In genomic region chr15:63892794-63893441, GRCh38 we compare ENCODE assay signal across 8 cellular contexts. TPM values are rescaled to one million over a fixed set of nuclear protein-coding genes. Genes with fewer than 3 reads are reported as not detected.
DNase-seq lines count a peak whose midpoint lies in the region; ATAC-seq, FAIRE-seq and TF ChIP-seq lines count a peak whose summit lies in the region.

No MANE protein-coding gene starts in this region.

- H3K36me3 Mint-ChIP-seq in activated T-helper 17 cell treated with anti-CD3 and anti-CD28 coated beads, Interleukin-2, amount 50 U/mL, for 72 hours (ENCODE audit: low read depth): no peaks in the 10 kb centered on the region
- no peaks in the 10 kb centered on the region for H3K36me3 Mint-ChIP-seq in osteocyte (ENCODE audit: unreplicated experiment)

- peak; percentile 94 for FAIRE-seq in GM18507 (lab: Jason Lieb, UNC)

- no peaks in the 10 kb centered on the region for H3K27me3 Mint-ChIP-seq in activated T-helper 17 cell treated with anti-CD3 and anti-CD28 coated beads, Interleukin-2, amount 50 U/mL, for 72 hours
- H3K27me3 Mint-ChIP-seq in osteocyte (ENCODE audit: unreplicated experiment): no peaks in the 10 kb centered on the region

- ATAC-seq in activated T-helper 17 cell treated with anti-CD3 and anti-CD28 coated beads, Interleukin-2, amount 50 U/mL, for 72 hours (replicated peaks): peak; percentile 84

- no peak overlapping the region for H3K27ac Mint-ChIP-seq in activated T-helper 17 cell treated with anti-CD3 and anti-CD28 coated beads, Interleukin-2, amount 50 U/mL, for 72 hours
- H3K27ac Mint-ChIP-seq in osteocyte (ENCODE audit: unreplicated experiment): no peak overlapping the region

- TF ChIP-seq CTCF in osteocyte (IDR thresholded peaks at IDR 0.05): no peak

- H3K4me1 Mint-ChIP-seq in activated T-helper 17 cell treated with anti-CD3 and anti-CD28 coated beads, Interleukin-2, amount 50 U/mL, for 72 hours: peaks cover 26% of the 10 kb centered on the region
- peaks cover 25% of the 10 kb centered on the region for H3K4me1 Mint-ChIP-seq in osteocyte (ENCODE audit: unreplicated experiment)

- H3K9me3 Mint-ChIP-seq in activated T-helper 17 cell treated with anti-CD3 and anti-CD28 coated beads, Interleukin-2, amount 50 U/mL, for 72 hours: no peaks in the 10 kb centered on the region
- H3K9me3 Mint-ChIP-seq in osteocyte (ENCODE audit: unreplicated experiment): no peaks in the 10 kb centered on the region

- DNase-seq in GM18507 (ENCODE audit: extremely low spot score, insufficient read length, low read depth) (no peak), OCI-M1 (lab: John Stamatoyannopoulos, UW) (peak; percentile 95), osteocyte (ENCODE audit: extremely low spot score, unreplicated experiment) (no peak), DMS53 (lab: John Stamatoyannopoulos, UW) (no peak), HPDE6-E6E7 (ENCODE audit: extremely low spot score) (no peak), HuH-7 (ENCODE audit: low spot score) (no peak)
- DNase-seq in stimulated activated CD4-positive, alpha-beta T cell treated with anti-CD3 and anti-CD28 coated beads, Interleukin-12 subunit alpha, Interleukin-12 subunit beta, amount 100 ng/mL, for 48 hours (ENCODE audit: low read depth in 2 of 3, low spot score in 1 of 3): peak; percentile 59 to 69 (median 59)

- H3K4me3 Mint-ChIP-seq in activated T-helper 17 cell treated with anti-CD3 and anti-CD28 coated beads, Interleukin-2, amount 50 U/mL, for 72 hours: peak overlapping the region; percentile 8
- H3K4me3 Mint-ChIP-seq in osteocyte (ENCODE audit: unreplicated experiment): no peak overlapping the region

RNA-seq across cellular contexts. Expression of gene HERC1, which starts 59.2 kb away (rescaled TPM):
- 10 to 100 TPM; 55.2 to 56.7 TPM for total RNA-seq in activated T-helper 17 cell treated with anti-CD3 and anti-CD28 coated beads, Interleukin-2, amount 50 U/mL, for 72 hours
- total RNA-seq in osteocyte: 93.3 and 100 TPM in 2 replicates

Comparison
In these comparisons a context has a peak if more than half of its experiments do, and no peak if none do; other contexts are left out.
1. DNase-seq: peak in OCI-M1 (single experiment) and stimulated activated CD4-positive, alpha-beta T cell treated with anti-CD3 and anti-CD28 coated beads, Interleukin-12 subunit alpha, Interleukin-12 subunit beta, amount 100 ng/mL, for 48 hours (3 of 3); none in GM18507 (single experiment), osteocyte (single experiment), DMS53 (single experiment), HPDE6-E6E7 (single experiment) and HuH-7 (single experiment).